In genomic region chr22:23521442-23522113, GRCh38 we compare ENCODE assay signal across 8 cellular contexts. TPM values are rescaled to one million over a fixed set of nuclear protein-coding genes. Genes with fewer than 3 reads are reported as not detected.
DNase-seq lines count a peak whose midpoint lies in the region; ATAC-seq and TF ChIP-seq lines count a peak whose summit lies in the region.

No MANE protein-coding gene starts in this region.

- no peak overlapping the region for H3K27ac ChIP-seq in CD4-positive, alpha-beta T cell (ENCODE audit: low read depth, low read length)
- H3K27ac ChIP-seq in GM23338 (ENCODE audit: low read depth) (no peak overlapping the region), psoas muscle (peak overlapping the region; percentile 53)

- POLR2A ChIA-PET in CD4-positive, alpha-beta T cell (lab: Charles Lee), result no interaction called here

- H3K4me1 ChIP-seq in GM23338 (ENCODE audit: insufficient read depth) (peaks cover 4% of the 10 kb centered on the region; the same call in 1 of the 2 replicates), psoas muscle (no peaks in the 10 kb centered on the region)

- H3K9me3 Mint-ChIP-seq in CD4-positive, alpha-beta T cell, result no peaks in the 10 kb centered on the region
- no peaks in the 10 kb centered on the region; the same call in 2 of the 3 replicates for H3K9me3 Mint-ChIP-seq in GM23338

- peak overlapping the region; percentile 69 for H3K4me3 ChIP-seq in GM23338
- H3K4me3 ChIP-seq in psoas muscle, result peak overlapping the region; percentile 61

- TF ChIP-seq CTCF in CD4-positive, alpha-beta T cell (IDR thresholded peaks at IDR 0.05), result no peak
- TF ChIP-seq CTCF in GM23338 (conservative IDR thresholded peaks at IDR 0.05; ENCODE audit: low read depth in 2 of 2), result no peak
- TF ChIP-seq CTCF in psoas muscle (IDR thresholded peaks at IDR 0.05), result no peak

- H3K79me2 ChIP-seq in GM23338 (replicated peaks; ENCODE audit: insufficient read depth), result no peaks in the 10 kb centered on the region

- H3K36me3 ChIP-seq in GM23338 (ENCODE audit: insufficient read depth), result no peaks in the 10 kb centered on the region
- H3K36me3 ChIP-seq in psoas muscle (ENCODE audit: insufficient read depth in 1 of 2, low read depth in 1 of 2), result no peaks in the 10 kb centered on the region

- H3K4me3 Mint-ChIP-seq in CD4-positive, alpha-beta T cell, result peak overlapping the region; percentile 64
- H3K4me3 Mint-ChIP-seq in GM23338, result peak overlapping the region; percentile 72
- peak overlapping the region; percentile 75 for H3K4me3 Mint-ChIP-seq in T-helper 17 cell

- H3K9me3 ChIP-seq in CD4-positive, alpha-beta T cell (ENCODE audit: control insufficient read depth, low read length), result no peaks in the 10 kb centered on the region
- H3K9me3 ChIP-seq in T-helper 17 cell (ENCODE audit: control insufficient read depth, low read length, poor library complexity, severe bottlenecking) (no peaks in the 10 kb centered on the region), psoas muscle (no peaks in the 10 kb centered on the region)

- no peaks in the 10 kb centered on the region for H3K36me3 Mint-ChIP-seq in CD4-positive, alpha-beta T cell (ENCODE audit: low read depth)
- no peaks in the 10 kb centered on the region for H3K36me3 Mint-ChIP-seq in GM23338 (ENCODE audit: low read depth)
- peaks cover 4% of the 10 kb centered on the region for H3K36me3 Mint-ChIP-seq in T-helper 17 cell (ENCODE audit: low read depth)

- H3K27ac Mint-ChIP-seq in CD4-positive, alpha-beta T cell, result no peak overlapping the region
- H3K27ac Mint-ChIP-seq in GM23338 (no peak overlapping the region), T-helper 17 cell (peak overlapping the region; percentile 85)

- H3K4me1 Mint-ChIP-seq in CD4-positive, alpha-beta T cell (ENCODE audit: low read depth), result peaks cover 4% of the 10 kb centered on the region
- H3K4me1 Mint-ChIP-seq in GM23338, result peaks cover 9% of the 10 kb centered on the region; the same call in 2 of the 3 replicates
- peaks cover 8% of the 10 kb centered on the region for H3K4me1 Mint-ChIP-seq in T-helper 17 cell

- H4K20me1 ChIP-seq in GM23338 (replicated peaks; ENCODE audit: insufficient read depth), result no peaks in the 10 kb centered on the region

- H3K27me3 Mint-ChIP-seq in CD4-positive, alpha-beta T cell, result peaks cover 39% of the 10 kb centered on the region
- H3K27me3 Mint-ChIP-seq in GM23338 (ENCODE audit: insufficient read depth, low read depth, poor library complexity), result peaks cover 58% of the 10 kb centered on the region
- peaks cover 25% of the 10 kb centered on the region for H3K27me3 Mint-ChIP-seq in T-helper 17 cell

- no peaks in the 10 kb centered on the region for H3K9me2 ChIP-seq in GM23338 (ENCODE audit: insufficient read depth)

- CTCF ChIA-PET in CD4-positive, alpha-beta T cell (lab: Charles Lee), result no interaction called here

- peak overlapping the region; percentile 93 for H3K4me2 ChIP-seq in GM23338

- peak; percentile 82 for ATAC-seq in CD4-positive, alpha-beta T cell (ENCODE audit: poor library complexity)
- ATAC-seq in GM23338, result peak; percentile 84
- ATAC-seq in T-helper 17 cell, result peak; percentile 91
- ATAC-seq in left ventricle myocardium superior, result peak; percentile 95
- peak; percentile 89 to 92 (median 90) for ATAC-seq in psoas muscle

- intact Hi-C loops in CD4-positive, alpha-beta T cell (cut with DNase I, micrococcal nuclease), result no loop called here
- intact Hi-C loops in left ventricle myocardium superior (cut with micrococcal nuclease), result no loop called here
- intact Hi-C loops in psoas muscle (cut with DNase I), result no loop called here

- no peaks in the 10 kb centered on the region for H3F3A ChIP-seq in GM23338 (replicated peaks; ENCODE audit: low read depth)

- whole genome bisulfite sequencing in psoas muscle, 3 donors, result 1 to 2% (median 1%) methylated on average over 44 to 65 of the region's 65 CpGs

- H2AFZ ChIP-seq in GM23338, result peak overlapping the region; percentile 91

- peaks cover 25% of the 10 kb centered on the region for H3K27me3 ChIP-seq in CD4-positive, alpha-beta T cell (ENCODE audit: control insufficient read depth, insufficient read depth, low read length)
- peaks cover 75% of the 10 kb centered on the region for H3K27me3 ChIP-seq in GM23338 (ENCODE audit: insufficient read depth)
- H3K27me3 ChIP-seq in psoas muscle (ENCODE audit: insufficient read depth in 3 of 3, low read length in 2 of 3), result peaks cover 0 to 24% (median 4%) of the 10 kb centered on the region in 3 donors

- DNase-seq in CD4-positive, alpha-beta T cell, result peak; percentile 26 to 66 (median 50)
- DNase-seq in GM23338 (ENCODE audit: low spot score) (peak; percentile 97), NCI-H146 (lab: John Stamatoyannopoulos, UW) (peak; percentile 98), T-helper 17 cell (peak; percentile 43 to 54 (median 45)), amygdala (lab: John Stamatoyannopoulos, UW) (peak; percentile 38 to 97 (median 86)), left ventricle myocardium superior (peak; percentile 94), psoas muscle (peak; percentile 85 to 86), ureter (ENCODE audit: low spot score) (peak; percentile 89)

TF ChIP-seq in GM23338, 12 proteins besides CTCF, POLR2A, EP300 and RAD21:
- TF ChIP-seq ZNF114 (CRISPR knock-in tag; IDR thresholded peaks at IDR 0.05) (no peak), NANOG (IDR thresholded peaks at IDR 0.05; ENCODE audit: borderline replicate concordance) (no peak)

RNA-seq across cellular contexts. Expression of gene IGLL1, which starts 58.5 kb away (rescaled TPM):
- total RNA-seq in CD4-positive, alpha-beta T cell, result not detected
- not detected in 2 replicates for total RNA-seq in GM23338 (2014; rRNA removed; shearing (Covaris generic))
- polyA plus RNA-seq in GM23338 (2016; fragmentation: Nextera tagmentation; extraction: Ambion mirVana), result not detected in 2 replicates
- not detected for total RNA-seq in T-helper 17 cell
- total RNA-seq in left ventricle myocardium superior, result not detected
- total RNA-seq in psoas muscle, result not detected
- polyA plus RNA-seq in psoas muscle, result not detected
- total RNA-seq in ureter, result not detected

Comparison
In these comparisons a context has a peak if more than half of its experiments do, and no peak if none do; other contexts are left out.
1. DNase-seq: peak in every context shown above with its lines; median percentile 98 in NCI-H146; 97 in GM23338; 94 in left ventricle myocardium superior; 89 in ureter; 86 in amygdala; 86 in psoas muscle; 50 in CD4-positive, alpha-beta T cell; 45 in T-helper 17 cell.